ENCODE assay signal across 2 cellular contexts in genomic region chr5:179279347-179280094, GRCh38.
TF ChIP-seq lines count a peak whose summit lies in the region.

No MANE protein-coding gene starts in this region.

TF ChIP-seq in GM23338, 12 proteins besides CTCF, POLR2A, EP300 and RAD21:
- TF ChIP-seq ETS1 (IDR thresholded peaks at IDR 0.05) = no peak
- TF ChIP-seq ZNF462 (CRISPR knock-in tag; IDR thresholded peaks at IDR 0.05) = no peak
- TF ChIP-seq NANOG (IDR thresholded peaks at IDR 0.05; ENCODE audit: borderline replicate concordance) = no peak
- TF ChIP-seq REST (IDR thresholded peaks at IDR 0.05; ENCODE audit: unreplicated experiment) = no peak
- no peak for TF ChIP-seq ZNF114 (CRISPR knock-in tag; IDR thresholded peaks at IDR 0.05)
- TF ChIP-seq EZH2 (IDR thresholded peaks at IDR 0.05; ENCODE audit: low read depth, unreplicated experiment) = no peak

TF ChIP-seq in HepG2, 621 proteins besides CTCF, POLR2A, EP300 and RAD21:
- TF ChIP-seq ATF7 (IDR thresholded peaks at IDR 0.05) = no peak
- no peak for TF ChIP-seq ATF7 (CRISPR knock-in tag; IDR thresholded peaks at IDR 0.05)
- no peak for TF ChIP-seq ZNF407 (CRISPR knock-in tag; IDR thresholded peaks at IDR 0.05; ENCODE audit: not compliant biosample characterization)
- no peak for TF ChIP-seq ZSCAN21 (CRISPR knock-in tag; IDR thresholded peaks at IDR 0.05; ENCODE audit: borderline replicate concordance)
- no peak for TF ChIP-seq ZNF121 (CRISPR knock-in tag; IDR thresholded peaks at IDR 0.05)
- no peak for TF ChIP-seq NR1H2 (CRISPR knock-in tag; IDR thresholded peaks at IDR 0.05; ENCODE audit: borderline replicate concordance, low read depth)
- TF ChIP-seq SIX1 (CRISPR knock-in tag; IDR thresholded peaks at IDR 0.05; ENCODE audit: borderline replicate concordance) = no peak
- TF ChIP-seq RCOR2 (CRISPR knock-in tag; IDR thresholded peaks at IDR 0.05) = no peak
- TF ChIP-seq PRMT3 (CRISPR knock-in tag; IDR thresholded peaks at IDR 0.05; ENCODE audit: borderline replicate concordance, low read depth) = no peak
- no peak for TF ChIP-seq ZFP1 (CRISPR knock-in tag; IDR thresholded peaks at IDR 0.05)
- TF ChIP-seq KLF13 (CRISPR knock-in tag; IDR thresholded peaks at IDR 0.05) = no peak
- TF ChIP-seq RXRA (CRISPR knock-in tag; IDR thresholded peaks at IDR 0.05) = no peak
- TF ChIP-seq EEA1 (CRISPR knock-in tag; IDR thresholded peaks at IDR 0.05; ENCODE audit: borderline replicate concordance) = no peak
- no peak for TF ChIP-seq GPN1 (CRISPR knock-in tag; IDR thresholded peaks at IDR 0.05; ENCODE audit: borderline replicate concordance)
- TF ChIP-seq GLMP (CRISPR knock-in tag; IDR thresholded peaks at IDR 0.05; ENCODE audit: borderline replicate concordance) = no peak
- TF ChIP-seq ZNF550 (CRISPR knock-in tag; IDR thresholded peaks at IDR 0.05; ENCODE audit: borderline replicate concordance) = no peak
